21 cellular contexts compared by ENCODE assay signal in genomic region chr13:36028359-36028758, GRCh38.
DNase-seq lines count a peak whose midpoint lies in the region; TF ChIP-seq lines count a peak whose summit lies in the region.
"Had no signal": no experiment of that assay in that cellular context is flagged by ENCODE, and none has a peak within 500 bp of the region (broad histone marks: within the 10 kb centered on the region; RNA-seq: fewer than 3 reads in every experiment).

No MANE protein-coding gene starts in this region.

- no peak overlapping the region for H4K8ac ChIP-seq in H9 (replicated peaks; ENCODE audit: insufficient read length, low read depth, low read length)

- peak overlapping the region in 2 of 3 experiments; percentile 59 to 95; a peak in 3 of 7 replicates for H3K27ac Mint-ChIP-seq in H9
- H3K27ac Mint-ChIP-seq: CD4-positive, alpha-beta T cell had no signal

- H4K20me1 ChIP-seq in H9 (ENCODE audit: control insufficient read depth, insufficient read depth, insufficient read length) (no peaks in the 10 kb centered on the region), smooth muscle cell (ENCODE audit: low read depth) (no peaks in the 10 kb centered on the region)
- H4K20me1 ChIP-seq: BLaER1 treated with 17β-estradiol and CSF1 and Interleukin-3, amounts not matched to agents 10 nM and 100 nM had no signal

- H3K4me1 Mint-ChIP-seq in H9 = peaks cover 10 to 13% of the 10 kb centered on the region in 2 experiments

- H3K4me2 ChIP-seq in H9 (ENCODE audit: insufficient read depth, insufficient read length, low read length) (no peak overlapping the region), smooth muscle cell (peak overlapping the region; percentile 29)
- H3K4me2 ChIP-seq: BLaER1 treated with 17β-estradiol and CSF1 and Interleukin-3, amounts not matched to agents 10 nM and 100 nM had no signal

- no peak overlapping the region for H2AFZ ChIP-seq in H9 (ENCODE audit: low read length)
- no peak overlapping the region for H2AFZ ChIP-seq in smooth muscle cell (ENCODE audit: low read depth)

- H2BK5ac ChIP-seq in H9 (ENCODE audit: insufficient read length, low read length) = no peak overlapping the region

- no peaks in the 10 kb centered on the region for H3K79me2 ChIP-seq in H9 (ENCODE audit: insufficient read depth, low read length)
- no peaks in the 10 kb centered on the region for H3K79me2 ChIP-seq in smooth muscle cell (ENCODE audit: low read depth)

- H3K14ac ChIP-seq in H9 (ENCODE audit: insufficient read depth, low read length) = no peak overlapping the region; the same call in 1 of the 2 replicates

- no peak overlapping the region for H2AK5ac ChIP-seq in H9 (ENCODE audit: insufficient read length, low read length)

- no peaks in the 10 kb centered on the region for H3K79me1 ChIP-seq in H9 (ENCODE audit: insufficient read depth, low read depth, low read length, poor library complexity, severe bottlenecking)

- no peak overlapping the region for H2BK20ac ChIP-seq in H9 (ENCODE audit: low read depth, low read length, poor library complexity, severe bottlenecking)

- H3K9me3 Mint-ChIP-seq in H9 = peaks cover 5 to 12% of the 10 kb centered on the region in 2 experiments; a peak in 3 of 5 replicates

- intact Hi-C loops in ascending aorta (cut with DNase I) = no loop called here

- no peak overlapping the region for H2BK15ac ChIP-seq in H9 (ENCODE audit: low read depth, low read length)

- no peak overlapping the region for H2BK120ac ChIP-seq in H9 (ENCODE audit: low read depth, low read length, poor library complexity, severe bottlenecking)

- H3K4me3 ChIP-seq in smooth muscle cell (no peak overlapping the region), ascending aorta (no peak overlapping the region)
- H3K4me3 ChIP-seq: BLaER1 treated with 17β-estradiol and CSF1 and Interleukin-3, amounts not matched to agents 10 nM and 100 nM had no signal

- no peaks in the 10 kb centered on the region for H3K9me3 ChIP-seq in H9 (ENCODE audit: control insufficient read depth, low read depth, low read length)
- H3K9me3 ChIP-seq in smooth muscle cell (replicated peaks; ENCODE audit: low read depth) = no peaks in the 10 kb centered on the region
- no peaks in the 10 kb centered on the region for H3K9me3 ChIP-seq in ascending aorta
- H3K9me3 ChIP-seq: BLaER1 treated with 17β-estradiol and CSF1 and Interleukin-3, amounts not matched to agents 10 nM and 100 nM had no signal

- no peak overlapping the region for H3K4me3 Mint-ChIP-seq in H9
- H3K4me3 Mint-ChIP-seq: CD4-positive, alpha-beta T cell had no signal

- no peak overlapping the region for H3K4ac ChIP-seq in H9 (ENCODE audit: low read depth, low read length)

- H3K27me3 ChIP-seq in H9 (ENCODE audit: insufficient read depth, low read length) = no peaks in the 10 kb centered on the region
- no peaks in the 10 kb centered on the region for H3K27me3 ChIP-seq in smooth muscle cell (ENCODE audit: low read depth)
- no peaks in the 10 kb centered on the region for H3K27me3 ChIP-seq in ascending aorta
- H3K27me3 ChIP-seq: BLaER1 treated with 17β-estradiol and CSF1 and Interleukin-3, amounts not matched to agents 10 nM and 100 nM had no signal

- H2BK12ac ChIP-seq in H9 (ENCODE audit: insufficient read length, low read depth, low read length) = no peak overlapping the region

- H3K18ac ChIP-seq in H9 (ENCODE audit: insufficient read length, low read depth, low read length) = no peak overlapping the region

- no peaks in the 10 kb centered on the region for H3K27me3 Mint-ChIP-seq in H9 (ENCODE audit: low read depth)
- H3K27me3 Mint-ChIP-seq: CD4-positive, alpha-beta T cell had no signal

- TF ChIP-seq CTCF in H9 (conservative IDR thresholded peaks at IDR 0.05) (no peak), smooth muscle cell (IDR thresholded peaks at IDR 0.05; ENCODE audit: borderline replicate concordance, insufficient read depth, poor library complexity, severe bottlenecking) (no peak), ascending aorta (IDR thresholded peaks at IDR 0.05) (no peak)

- no peak overlapping the region for H3K56ac ChIP-seq in H9 (ENCODE audit: insufficient read length, low read depth, low read length)

- DNase-seq in H9 = no peak
- peak; percentile 15 for DNase-seq in amniotic epithelial cell (ENCODE audit: low read depth)
- peak; percentile 57 for DNase-seq in islet precursor cell
- no peak for DNase-seq in smooth muscle cell (lab: John Stamatoyannopoulos, UW; ENCODE audit: unreplicated experiment)
- no peak for DNase-seq in stimulated activated CD4-positive, alpha-beta T cell treated with anti-CD3 and anti-CD28 coated beads, Interleukin-2, amount 100 ng/mL, for 48 hours
- DNase-seq in ascending aorta (ENCODE audit: low spot score in 2 of 2) = no peak
- no peak for DNase-seq in NK-92 treated with Interleukin-12 subunit alpha and Interleukin-12 subunit beta, amount 100 ng/mL, for 24 hours (lab: John Stamatoyannopoulos, UW)
- DNase-seq: AML-193; CD4-positive, alpha-beta T cell; COR-L47; DMS79; GF-D8; NCI-H1092 treated with DMSO at 0.1 percent for 48 hours; NCI-H1436 treated with DMSO at 0.1 percent for 48 hours; NCI-H187 treated with DMSO at 0.1 percent for 48 hours; NCI-H446; NCI-H526; NCI-H82; SHP77 had no signal

- WGBS in H9 (ENCODE audit: extremely low coverage, insufficient read length, low lambda C conversion rate) = no CpG with 5 or more reads among the region's 5 CpGs
- WGBS in smooth muscle cell (ENCODE audit: low lambda C conversion rate) = 81% methylated on average over 5 of the region's 5 CpGs

- H3K36me3 ChIP-seq in smooth muscle cell (ENCODE audit: low read depth) = no peaks in the 10 kb centered on the region
- no peaks in the 10 kb centered on the region for H3K36me3 ChIP-seq in ascending aorta
- H3K36me3 ChIP-seq: BLaER1 treated with 17β-estradiol and CSF1 and Interleukin-3, amounts not matched to agents 10 nM and 100 nM had no signal

- no peaks in the 10 kb centered on the region for H3K23me2 ChIP-seq in H9 (ENCODE audit: insufficient read length, low read depth, low read length, poor library complexity, severe bottlenecking)

- no peak overlapping the region for H3T11ph ChIP-seq in H9 (ENCODE audit: low read length)

- peaks cover 3% of the 10 kb centered on the region for H3F3A ChIP-seq in smooth muscle cell (ENCODE audit: low read depth)

- H3K36me3 Mint-ChIP-seq in H9 (ENCODE audit: insufficient read depth in 1 of 3, low read depth in 3 of 3) = peaks cover 7 to 9% (median 7%) of the 10 kb centered on the region in 3 experiments; a peak in 6 of 7 replicates

- no peak overlapping the region for H4K5ac ChIP-seq in H9 (ENCODE audit: insufficient read length, low read depth, low read length)

- H3K4me1 ChIP-seq in H9 (ENCODE audit: insufficient read depth, low read length) (peaks cover 3% of the 10 kb centered on the region; the same call in 1 of the 2 replicates), smooth muscle cell (ENCODE audit: low read depth) (peaks cover 18% of the 10 kb centered on the region), ascending aorta (no peaks in the 10 kb centered on the region)

- H4K91ac ChIP-seq in H9 (ENCODE audit: insufficient read length, low read depth, low read length) = no peak overlapping the region

- H3K23ac ChIP-seq in H9 (ENCODE audit: insufficient read length, low read depth, low read length) = no peak overlapping the region

- H3K9ac ChIP-seq in H9 (ENCODE audit: extremely low read depth, insufficient read length, low read length) (no peak overlapping the region), smooth muscle cell (ENCODE audit: low read depth) (peak overlapping the region; percentile 64)
- H3K9ac ChIP-seq: BLaER1 treated with 17β-estradiol and CSF1 and Interleukin-3, amounts not matched to agents 10 nM and 100 nM had no signal

- H3K27ac ChIP-seq in H9 (ENCODE audit: insufficient read length, low read depth, low read length) (no peak overlapping the region), smooth muscle cell (ENCODE audit: low read depth) (peak overlapping the region; percentile 93), ascending aorta (no peak overlapping the region)
- H3K27ac ChIP-seq: BLaER1 treated with 17β-estradiol and CSF1 and Interleukin-3, amounts not matched to agents 10 nM and 100 nM; RWPE1 had no signal

Comparison
In these comparisons a context has a peak if more than half of its experiments do, and no peak if none do; other contexts are left out.
1. DNase-seq: peak in amniotic epithelial cell (single experiment) and islet precursor cell (single experiment); none in H9 (single experiment), smooth muscle cell (single experiment), stimulated activated CD4-positive, alpha-beta T cell treated with anti-CD3 and anti-CD28 coated beads, Interleukin-2, amount 100 ng/mL, for 48 hours (0 of 2), ascending aorta (0 of 2) and NK-92 treated with Interleukin-12 subunit alpha and Interleukin-12 subunit beta, amount 100 ng/mL, for 24 hours (single experiment).